Comparison of ENCODE assay signal across 18 cellular contexts in genomic region chr19:55346725-55347441, GRCh38. TPM values are rescaled to one million over a fixed set of nuclear protein-coding genes. Genes with fewer than 3 reads are reported as not detected.
"Had no signal": no experiment of that assay in that cellular context is flagged by ENCODE, and none has a peak within 500 bp of the region (broad histone marks: within the 10 kb centered on the region; RNA-seq: fewer than 3 reads in every experiment).

No MANE protein-coding gene starts in this region.

- DNase-seq: activated CD4-positive, alpha-beta T cell treated with anti-CD3 and anti-CD28 coated beads for 4 hours; activated CD8-positive, alpha-beta T cell treated with anti-CD3 and anti-CD28 coated beads, Interleukin-2, amount 10 ng/mL, durations not matched to agents 7 days and 5 days; activated naive CD4-positive, alpha-beta T cell treated with anti-CD3 and anti-CD28 coated beads for 36 hours; activated T-cell treated with anti-CD3 and anti-CD28 coated beads, Interleukin-2, amount 50 U/mL, for 24 hours; body of pancreas; hippocampal formation; mesendoderm; naive thymus-derived CD4-positive, alpha-beta T cell; stimulated activated CD4-positive, alpha-beta T cell treated with anti-CD3 and anti-CD28 coated beads, Interleukin-4, amount 100 ng/mL, for 1 hour; upper lobe of right lung had no signal

- H3K4me3 ChIP-seq: body of pancreas, dorsolateral prefrontal cortex, neural progenitor cell, ovary, right lobe of liver, smooth muscle cell, upper lobe of right lung had no signal

- H3K4me1 ChIP-seq: body of pancreas, right lobe of liver, upper lobe of right lung had no signal

- H2AFZ ChIP-seq: neural progenitor cell had no signal

- H3K27me3 ChIP-seq: ovary, right lobe of liver had no signal

- H3K27ac ChIP-seq: body of pancreas, dorsolateral prefrontal cortex, neural progenitor cell, ovary, right lobe of liver, upper lobe of right lung had no signal

- H3K4me2 ChIP-seq: neural progenitor cell, smooth muscle cell had no signal

- H3K9ac ChIP-seq: neural progenitor cell had no signal

- H3K9me3 ChIP-seq: body of pancreas, ovary, right lobe of liver, upper lobe of right lung had no signal

- H3K36me3 ChIP-seq: neural progenitor cell, ovary, right lobe of liver had no signal

- FAIRE-seq: colon had no signal

RNA-seq across cellular contexts. Expression of gene COX6B2, which starts 7.6 kb away (rescaled TPM):
- polyA plus RNA-seq: liver; naive thymus-derived CD4-positive, alpha-beta T cell had no signal

RNA-seq across cellular contexts. Expression of gene GARIN5B, which starts 16.2 kb away (rescaled TPM):
- polyA plus RNA-seq: esophagus; liver; naive thymus-derived CD4-positive, alpha-beta T cell; ovary had no signal

RNA-seq across cellular contexts. Expression of gene TMEM150B, which starts 21.7 kb away (rescaled TPM):
- polyA plus RNA-seq: naive thymus-derived CD4-positive, alpha-beta T cell; smooth muscle cell had no signal

RNA-seq across cellular contexts. Expression of gene IL11, which starts 23.4 kb away (rescaled TPM):
- polyA plus RNA-seq: liver; naive thymus-derived CD4-positive, alpha-beta T cell had no signal
